Comparison of ENCODE assay signal across 8 cellular contexts in the genomic region with DNA sequence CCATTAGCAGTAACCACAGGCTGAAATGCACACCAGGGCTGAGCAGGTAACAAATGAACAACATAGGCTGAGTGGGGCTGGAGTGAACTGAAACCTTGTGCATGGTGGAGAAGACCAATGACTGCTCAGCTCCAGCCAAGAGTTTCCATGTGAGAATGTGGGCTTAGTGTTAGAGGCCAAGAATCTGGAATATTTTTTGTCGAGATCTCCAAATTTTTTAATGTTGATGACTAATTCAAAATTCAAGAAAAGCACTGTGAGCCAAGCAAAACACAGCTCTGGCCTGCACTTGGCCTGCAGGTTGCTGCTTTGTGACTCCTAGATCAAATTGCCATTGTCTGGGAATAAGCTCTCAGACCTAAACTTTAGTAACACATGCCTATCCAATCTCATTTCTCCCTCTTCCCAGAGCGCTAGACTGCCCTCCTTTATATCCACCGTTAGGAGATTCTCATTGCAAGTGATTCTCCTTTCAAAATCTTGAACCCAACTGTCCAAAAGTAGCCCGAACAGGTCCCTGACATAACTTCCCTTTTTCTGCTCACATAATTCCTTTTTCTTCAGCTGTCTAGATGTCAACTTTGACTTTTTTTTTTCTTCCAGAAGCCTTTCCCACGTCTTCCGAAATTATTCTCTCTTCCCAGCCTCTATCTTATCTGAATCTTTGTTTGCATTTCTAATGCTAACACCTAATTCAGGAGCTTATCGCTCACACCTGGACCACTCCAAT. TPM values are rescaled to one million over a fixed set of nuclear protein-coding genes. Genes with fewer than 3 reads are reported as not detected.
DNase-seq lines count a peak whose midpoint lies in the region.

No MANE protein-coding gene starts in this region.

- DNase-seq in AML-193 (lab: John Stamatoyannopoulos, UW): peak; percentile 18 to 39
- DNase-seq in NCI-H226: peak; percentile 73
- DNase-seq in epithelial cell of prostate (ENCODE audit: low read depth, low spot score): no peak
- peak; percentile 85 for DNase-seq in posterior vena cava (ENCODE audit: low spot score)
- DNase-seq in NCI-H1092 treated with DMSO at 0.1 percent for 48 hours (lab: John Stamatoyannopoulos, UW): no peak
- DNase-seq in globus pallidus (ENCODE audit: low spot score): no peak
- DNase-seq in NCI-H446 (lab: John Stamatoyannopoulos, UW): no peak
- DNase-seq in stimulated activated CD4-positive, alpha-beta T cell treated with anti-CD3 and anti-CD28 coated beads, Interleukin-2, amount 100 ng/mL, for 24 hours: no peak

- H3K27ac ChIP-seq in epithelial cell of prostate: peak overlapping the region; percentile 99

- intact Hi-C loops in posterior vena cava (cut with DNase I): no loop called here

RNA-seq across cellular contexts. Expression of a gene that starts 7.5 kb away (rescaled TPM):
- total RNA-seq in posterior vena cava: 10 to 100 TPM; 37.8 to 44.4 TPM

RNA-seq across cellular contexts. Expression of a gene that starts 55.2 kb away (rescaled TPM):
- total RNA-seq in posterior vena cava: 10 to 100 TPM; 42.8 to 46.9 TPM

Comparison
In these comparisons a context has a peak if more than half of its experiments do, and no peak if none do; other contexts are left out.
1. DNase-seq: peak in AML-193 (2 of 2), NCI-H226 (single experiment) and posterior vena cava (single experiment); none in epithelial cell of prostate (single experiment), NCI-H1092 treated with DMSO at 0.1 percent for 48 hours (single experiment), globus pallidus (single experiment), NCI-H446 (0 of 2) and stimulated activated CD4-positive, alpha-beta T cell treated with anti-CD3 and anti-CD28 coated beads, Interleukin-2, amount 100 ng/mL, for 24 hours (0 of 2).